20 cellular contexts compared by ENCODE assay signal in genomic region chr6:33085627-33086026, GRCh38. TPM values are rescaled to one million over a fixed set of nuclear protein-coding genes. Genes with fewer than 3 reads are reported as not detected.
DNase-seq lines count a peak whose midpoint lies in the region; ATAC-seq and TF ChIP-seq lines count a peak whose summit lies in the region.
"Had no signal": no experiment of that assay in that cellular context is flagged by ENCODE, and none has a peak within 500 bp of the region (broad histone marks: within the 10 kb centered on the region; RNA-seq: fewer than 3 reads in every experiment).

No MANE protein-coding gene starts in this region.

- H3K27ac ChIP-seq in esophagus muscularis mucosa (replicated peaks in 1 of 4) = no peak overlapping the region
- H3K27ac ChIP-seq: 22Rv1; BLaER1 treated with 17β-estradiol and CSF1 and Interleukin-3, amounts not matched to agents 10 nM and 100 nM had no signal

- peak; percentile 8 for DNase-seq in activated CD4-positive, alpha-beta T cell treated with anti-CD3 and anti-CD28 coated beads, Interleukin-2, amount 10 ng/mL, durations not matched to agents 24 days and 14 days
- DNase-seq in activated CD4-positive, alpha-beta T cell treated with anti-CD3 and anti-CD28 coated beads for 4 hours = no peak
- no peak for DNase-seq in activated B cell treated with CpG ODN at 0.5 μM for 24 hours
- peak; percentile 55 for DNase-seq in esophagus muscularis mucosa (ENCODE audit: extremely low spot score)
- no peak for DNase-seq in cortex of kidney (lab: John Stamatoyannopoulos, UW)
- no peak for DNase-seq in stimulated activated CD4-positive, alpha-beta T cell treated with anti-CD3 and anti-CD28 coated beads, Interleukin-4, amount 100 ng/mL, for 1 hour
- DNase-seq: BE2C; CD4-positive, alpha-beta T cell; CD8-positive, alpha-beta memory T cell; DMS 273 treated with DMSO at 0.1 percent for 48 hours; DMS79; EL; GDM1; GOT3; HFFc6 had no signal

- no peak for TF ChIP-seq EP300 in esophagus muscularis mucosa (IDR thresholded peaks at IDR 0.05)

- 66% methylated on average over 7 of the region's 8 CpGs for WGBS in esophagus muscularis mucosa

- TF ChIP-seq POLR2A in esophagus muscularis mucosa (IDR thresholded peaks at IDR 0.05; ENCODE audit: low read depth) = no peak

- ATAC-seq in activated B cell treated with CpG ODN at 0.5 μM for 24 hours (ENCODE audit: low read depth) = no peak
- ATAC-seq in GM18511 (IDR thresholded peaks at IDR 0.05; ENCODE audit: unreplicated experiment) = no peak

- H3K36me3 Mint-ChIP-seq in activated CD4-positive, alpha-beta T cell treated with anti-CD3 and anti-CD28 coated beads, Interleukin-2, amount 10 ng/mL, durations not matched to agents 24 days and 14 days (ENCODE audit: low read depth) = no peaks in the 10 kb centered on the region
- H3K36me3 Mint-ChIP-seq in activated B cell treated with CpG ODN at 0.5 μM for 24 hours (ENCODE audit: low read depth) = peaks cover 88% of the 10 kb centered on the region

- TF ChIP-seq CTCF in activated B cell treated with CpG ODN at 0.5 μM for 24 hours (IDR thresholded peaks at IDR 0.05) = no peak
- no peak for TF ChIP-seq CTCF in esophagus muscularis mucosa (IDR thresholded peaks at IDR 0.05)

- H3K27me3 ChIP-seq in esophagus muscularis mucosa = no peaks in the 10 kb centered on the region
- H3K27me3 ChIP-seq: BLaER1 treated with 17β-estradiol and CSF1 and Interleukin-3, amounts not matched to agents 10 nM and 100 nM had no signal

- H3K4me3 ChIP-seq in esophagus muscularis mucosa = no peak overlapping the region
- H3K4me3 ChIP-seq: BLaER1 treated with 17β-estradiol and CSF1 and Interleukin-3, amounts not matched to agents 10 nM and 100 nM; HAP-1 had no signal

- H3K27me3 Mint-ChIP-seq in activated CD4-positive, alpha-beta T cell treated with anti-CD3 and anti-CD28 coated beads, Interleukin-2, amount 10 ng/mL, durations not matched to agents 24 days and 14 days = peaks cover 16% of the 10 kb centered on the region
- no peaks in the 10 kb centered on the region for H3K27me3 Mint-ChIP-seq in activated B cell treated with CpG ODN at 0.5 μM for 24 hours
- H3K27me3 Mint-ChIP-seq: CD4-positive, alpha-beta T cell had no signal

- H3K27ac Mint-ChIP-seq in activated CD4-positive, alpha-beta T cell treated with anti-CD3 and anti-CD28 coated beads, Interleukin-2, amount 10 ng/mL, durations not matched to agents 24 days and 14 days = no peak overlapping the region
- H3K27ac Mint-ChIP-seq in activated B cell treated with CpG ODN at 0.5 μM for 24 hours = peak overlapping the region; percentile 43
- H3K27ac Mint-ChIP-seq: CD4-positive, alpha-beta T cell; HFFc6 had no signal

- H3K36me3 ChIP-seq in esophagus muscularis mucosa = peaks cover 10 to 50% (median 30%) of the 10 kb centered on the region in 4 donors
- H3K36me3 ChIP-seq: BE2C, HAP-1 had no signal

- POLR2A ChIA-PET in activated B cell treated with CpG ODN at 0.5 μM for 24 hours (lab: Charles Lee) = interaction anchor here (3.0 to 28.7 kb wide), 2 partner anchors 10 to 65 kb away, joined by 11 to 2264 read pairs; partner anchors contain the start of genes HLA-DOA and HLA-DPB1

- H3K9me3 Mint-ChIP-seq in activated CD4-positive, alpha-beta T cell treated with anti-CD3 and anti-CD28 coated beads, Interleukin-2, amount 10 ng/mL, durations not matched to agents 24 days and 14 days = no peaks in the 10 kb centered on the region
- no peaks in the 10 kb centered on the region for H3K9me3 Mint-ChIP-seq in activated B cell treated with CpG ODN at 0.5 μM for 24 hours
- H3K9me3 Mint-ChIP-seq: CD14-positive monocyte; CD4-positive, alpha-beta T cell; CD8-positive, alpha-beta memory T cell; HFFc6 had no signal

- H3K9me3 ChIP-seq in esophagus muscularis mucosa = no peaks in the 10 kb centered on the region
- H3K9me3 ChIP-seq: BE2C; BLaER1 treated with 17β-estradiol and CSF1 and Interleukin-3, amounts not matched to agents 10 nM and 100 nM; HAP-1 had no signal

- intact Hi-C loops in activated CD4-positive, alpha-beta T cell treated with anti-CD3 and anti-CD28 coated beads, Interleukin-2, amount 10 ng/mL, durations not matched to agents 24 days and 14 days (cut with micrococcal nuclease) = no loop called here
- intact Hi-C loops in activated B cell treated with CpG ODN at 0.5 μM for 24 hours (cut with micrococcal nuclease) (no loop called here), esophagus muscularis mucosa (cut with DNase I) (no loop called here)

- CTCF ChIA-PET in activated B cell treated with CpG ODN at 0.5 μM for 24 hours (lab: Charles Lee) = interaction anchor here (14.4 kb wide), 1 partner anchor 71 kb away, joined by 240 read pairs; the partner anchor contains the start of gene HLA-DOA

- H3K4me1 ChIP-seq in esophagus muscularis mucosa = peaks cover 11 to 24% (median 18%) of the 10 kb centered on the region in 4 donors
- H3K4me1 ChIP-seq: BE2C, HAP-1 had no signal

- H3K4me3 Mint-ChIP-seq in activated CD4-positive, alpha-beta T cell treated with anti-CD3 and anti-CD28 coated beads, Interleukin-2, amount 10 ng/mL, durations not matched to agents 24 days and 14 days = no peak overlapping the region
- no peak overlapping the region for H3K4me3 Mint-ChIP-seq in activated B cell treated with CpG ODN at 0.5 μM for 24 hours
- H3K4me3 Mint-ChIP-seq: CD14-positive monocyte; CD4-positive, alpha-beta T cell; CD8-positive, alpha-beta memory T cell; HFFc6 had no signal

- peaks cover 12% of the 10 kb centered on the region for H3K4me1 Mint-ChIP-seq in activated CD4-positive, alpha-beta T cell treated with anti-CD3 and anti-CD28 coated beads, Interleukin-2, amount 10 ng/mL, durations not matched to agents 24 days and 14 days
- H3K4me1 Mint-ChIP-seq in activated B cell treated with CpG ODN at 0.5 μM for 24 hours = peaks cover 55% of the 10 kb centered on the region

RNA-seq across cellular contexts. Expression of gene HLA-DPB1, which starts 9.8 kb away (rescaled TPM):
- 4.7 and 6.2 TPM in 2 replicates for total RNA-seq in activated CD4-positive, alpha-beta T cell treated with anti-CD3 and anti-CD28 coated beads, Interleukin-2, amount 10 ng/mL, durations not matched to agents 24 days and 14 days
- total RNA-seq in activated B cell treated with CpG ODN at 0.5 μM for 24 hours = 853 and 854 TPM in 2 replicates
- total RNA-seq in esophagus muscularis mucosa = 10 to 100 TPM; 38.6 to 95.8 (median 61.7) TPM

RNA-seq across cellular contexts. Expression of gene HLA-DPA1, which starts 12.2 kb away (rescaled TPM):
- total RNA-seq in activated CD4-positive, alpha-beta T cell treated with anti-CD3 and anti-CD28 coated beads, Interleukin-2, amount 10 ng/mL, durations not matched to agents 24 days and 14 days = 38.5 and 42.6 TPM in 2 replicates
- 718 and 730 TPM in 2 replicates for total RNA-seq in activated B cell treated with CpG ODN at 0.5 μM for 24 hours
- total RNA-seq in esophagus muscularis mucosa = 10 to 100 TPM; 28.5 to 91.3 (median 65.9) TPM

Comparison
In these comparisons a context has a peak if more than half of its experiments do, and no peak if none do; other contexts are left out.
1. DNase-seq: peak in activated CD4-positive, alpha-beta T cell treated with anti-CD3 and anti-CD28 coated beads, Interleukin-2, amount 10 ng/mL, durations not matched to agents 24 days and 14 days (single experiment) and esophagus muscularis mucosa (single experiment); none in activated CD4-positive, alpha-beta T cell treated with anti-CD3 and anti-CD28 coated beads for 4 hours (0 of 2), activated B cell treated with CpG ODN at 0.5 μM for 24 hours (single experiment), cortex of kidney (single experiment) and stimulated activated CD4-positive, alpha-beta T cell treated with anti-CD3 and anti-CD28 coated beads, Interleukin-4, amount 100 ng/mL, for 1 hour (single experiment).